In the genomic region with DNA sequence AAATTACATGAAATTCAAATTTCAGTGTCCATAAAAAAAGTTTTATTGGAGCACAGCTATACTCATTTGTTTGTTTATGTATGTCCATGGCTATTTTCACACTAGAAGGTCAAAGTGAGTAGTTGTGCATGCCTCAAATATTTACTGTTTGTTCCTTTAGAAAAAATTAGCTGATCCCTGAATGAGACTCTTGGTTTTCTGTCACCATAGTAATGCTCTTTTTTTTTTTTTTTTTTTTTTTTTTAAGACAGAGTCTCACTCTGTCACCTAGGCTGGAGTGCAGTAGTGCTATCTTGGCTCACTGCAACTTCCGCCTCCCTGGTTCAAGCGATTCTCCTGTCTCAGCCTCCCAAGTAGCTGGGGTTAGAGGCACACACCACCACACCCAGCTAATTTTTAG, we compare ENCODE assay signal across 8 cellular contexts. TPM values are rescaled to one million over a fixed set of nuclear protein-coding genes. Genes with fewer than 3 reads are reported as not detected.
A peak's percentile ranks its signal among the peaks of the same experiment; 100 is the strongest.
DNase-seq lines count a peak whose midpoint lies in the region; ATAC-seq and TF ChIP-seq lines count a peak whose summit lies in the region.
"Not testable (repeated sequence)": the region's sequence is repeated elsewhere in the genome, so short reads cannot be mapped to it uniquely, and the experiment has no call there.

No MANE protein-coding gene starts in this region.

- not testable (repeated sequence) for ATAC-seq in T-cell (replicated peaks in 1 of 4)

- not testable (repeated sequence) for H4K20me1 ChIP-seq in BLaER1 treated with 17β-estradiol and CSF1 and Interleukin-3, amounts not matched to agents 10 nM and 100 nM; GM23248 (ENCODE audit: insufficient read depth)
- H4K20me1 ChIP-seq in Loucy (ENCODE audit: insufficient read depth, low read length, poor library complexity, severe bottlenecking): peaks cover 40% of the 10 kb centered on the region

- not testable (repeated sequence) for H3K27me3 Mint-ChIP-seq in T-cell; activated T-helper 2 cell treated with anti-CD3 and anti-CD28 coated beads, Interferon-gamma antibody, Interleukin-2, Interleukin-4, amounts not matched to agents 10 μg/mL and 5 μg/mL and 100 μg/mL, durations not matched to agents 14 hours and 24 hours and 36 hours (ENCODE audit: low read depth); osteocyte (ENCODE audit: unreplicated experiment)

- H3F3A ChIP-seq in GM23248 (ENCODE audit: insufficient read depth); Loucy (ENCODE audit: low read depth): not testable (repeated sequence)

- H3K9me3 Mint-ChIP-seq in T-cell; activated T-helper 2 cell treated with anti-CD3 and anti-CD28 coated beads, Interferon-gamma antibody, Interleukin-2, Interleukin-4, amounts not matched to agents 10 μg/mL and 5 μg/mL and 100 μg/mL, durations not matched to agents 14 hours and 24 hours and 36 hours; osteocyte (ENCODE audit: unreplicated experiment): not testable (repeated sequence)

- peaks cover 19 to 35% (median 31%) of the 10 kb centered on the region in 10 experiments for H3K4me1 ChIP-seq in BLaER1 treated with 17β-estradiol and CSF1 and Interleukin-3, amounts not matched to agents 10 nM and 100 nM
- H3K4me1 ChIP-seq in GM23248 (ENCODE audit: insufficient read depth) (peaks cover 16% of the 10 kb centered on the region), Loucy (ENCODE audit: insufficient read depth, low read length, poor library complexity, severe bottlenecking) (peaks cover 51% of the 10 kb centered on the region)
- H3K4me1 ChIP-seq in endocrine pancreas (ENCODE audit: control insufficient read depth, insufficient read depth, low read length); iPS-20b (ENCODE audit: insufficient read depth, low read length): not testable (repeated sequence)

- H3K79me2 ChIP-seq in GM23248 (ENCODE audit: insufficient read depth) (peaks cover 55% of the 10 kb centered on the region), Loucy (ENCODE audit: insufficient read depth, low read length) (peaks cover 75% of the 10 kb centered on the region)

- H3K4me1 Mint-ChIP-seq in T-cell: peaks cover 19 to 26% (median 23%) of the 10 kb centered on the region in 3 donors
- H3K4me1 Mint-ChIP-seq in activated T-helper 2 cell treated with anti-CD3 and anti-CD28 coated beads, Interferon-gamma antibody, Interleukin-2, Interleukin-4, amounts not matched to agents 10 μg/mL and 5 μg/mL and 100 μg/mL, durations not matched to agents 14 hours and 24 hours and 36 hours (ENCODE audit: low read depth): peaks cover 46% of the 10 kb centered on the region
- peaks cover 12% of the 10 kb centered on the region for H3K4me1 Mint-ChIP-seq in osteocyte (ENCODE audit: unreplicated experiment)

- peak overlapping the region; percentile 85 to 95 (median 88); a peak in 21 of 22 replicates for H3K4me2 ChIP-seq in BLaER1 treated with 17β-estradiol and CSF1 and Interleukin-3, amounts not matched to agents 10 nM and 100 nM
- peak overlapping the region; percentile 93 for H3K4me2 ChIP-seq in GM23248 (ENCODE audit: unreplicated experiment)
- peak overlapping the region; percentile 95 for H3K4me2 ChIP-seq in Loucy (ENCODE audit: low read depth, low read length, poor library complexity, severe bottlenecking)

- POLR2A ChIA-PET in T-cell (lab: Charles Lee): interaction anchor here (0.6 to 0.9 kb wide), 2 partner anchors 60 to 1792 kb away, joined by 3 to 7 read pairs; partner anchors contain the start of gene WASHC3 (in 1 of the 2)

- DNase-seq in GM23248: peak; percentile 13
- not testable (repeated sequence) for DNase-seq in T-cell; activated T-helper 2 cell treated with anti-CD3 and anti-CD28 coated beads, Interferon-gamma antibody, Interleukin-2, Interleukin-4, amounts not matched to agents 10 μg/mL and 5 μg/mL and 100 μg/mL, durations not matched to agents 14 hours and 24 hours and 36 hours (ENCODE audit: low spot score); osteocyte (ENCODE audit: extremely low spot score, unreplicated experiment)

- H3K27ac Mint-ChIP-seq in T-cell: not testable (repeated sequence)
- H3K27ac Mint-ChIP-seq in activated T-helper 2 cell treated with anti-CD3 and anti-CD28 coated beads, Interferon-gamma antibody, Interleukin-2, Interleukin-4, amounts not matched to agents 10 μg/mL and 5 μg/mL and 100 μg/mL, durations not matched to agents 14 hours and 24 hours and 36 hours: peak overlapping the region; percentile 77
- H3K27ac Mint-ChIP-seq in osteocyte (ENCODE audit: unreplicated experiment): peak overlapping the region; percentile 16

- intact Hi-C loops in activated T-helper 2 cell treated with anti-CD3 and anti-CD28 coated beads, Interferon-gamma antibody, Interleukin-2, Interleukin-4, amounts not matched to agents 10 μg/mL and 5 μg/mL and 100 μg/mL, durations not matched to agents 14 hours and 24 hours and 36 hours (cut with micrococcal nuclease): loop anchor here (2.0 to 5.0 kb wide), 3 partner anchors 45 to 1721 kb away; partner anchors contain the start of gene NT5DC3

- not testable (repeated sequence) for H3K9me2 ChIP-seq in GM23248 (ENCODE audit: insufficient read depth); Loucy (replicated peaks; ENCODE audit: low read depth, low read length)

- peak overlapping the region in 6 of 11 experiments; percentile 80 to 93 (median 90); a peak in 6 of 22 replicates for H3K27ac ChIP-seq in BLaER1 treated with 17β-estradiol and CSF1 and Interleukin-3, amounts not matched to agents 10 nM and 100 nM
- H3K27ac ChIP-seq in GM23248: 0 out of 2 replicates have a peak overlapping the region, but pooled peaks have one; percentile 69
- H3K27ac ChIP-seq in iPS-20b (ENCODE audit: low read length): not testable (repeated sequence)

- not testable (repeated sequence) for TF ChIP-seq CTCF in Loucy (conservative IDR thresholded peaks at IDR 0.05; ENCODE audit: low read length); osteocyte (IDR thresholded peaks at IDR 0.05)

- H3K36me3 ChIP-seq in BLaER1 treated with 17β-estradiol and CSF1 and Interleukin-3, amounts not matched to agents 10 nM and 100 nM: peaks cover 28 to 62% (median 45%) of the 10 kb centered on the region in 11 experiments
- not testable (repeated sequence) for H3K36me3 ChIP-seq in GM23248 (ENCODE audit: low read depth); Loucy (ENCODE audit: insufficient read depth, low read length); endocrine pancreas (ENCODE audit: control insufficient read depth, insufficient read depth, low read length)
- H3K36me3 ChIP-seq in iPS-20b (ENCODE audit: insufficient read depth, low read depth, low read length): peaks cover 49% of the 10 kb centered on the region

- H3K4me3 Mint-ChIP-seq in T-cell: peak overlapping the region in 2 of 3 donors; percentile 87 to 93
- peak overlapping the region; percentile 89 for H3K4me3 Mint-ChIP-seq in activated T-helper 2 cell treated with anti-CD3 and anti-CD28 coated beads, Interferon-gamma antibody, Interleukin-2, Interleukin-4, amounts not matched to agents 10 μg/mL and 5 μg/mL and 100 μg/mL, durations not matched to agents 14 hours and 24 hours and 36 hours (ENCODE audit: low read depth)
- peak overlapping the region; percentile 79 for H3K4me3 Mint-ChIP-seq in osteocyte (ENCODE audit: unreplicated experiment)

- H3K27me3 ChIP-seq in BLaER1 treated with 17β-estradiol and CSF1 and Interleukin-3, amounts not matched to agents 10 nM and 100 nM; GM23248 (replicated peaks; ENCODE audit: insufficient read depth); Loucy (ENCODE audit: insufficient read depth, low read length, poor library complexity, severe bottlenecking); endocrine pancreas (ENCODE audit: control insufficient read depth, insufficient read depth, low read length); iPS-20b (ENCODE audit: insufficient read depth, low read length): not testable (repeated sequence)

- WGBS in GM23248 (ENCODE audit: low coverage in 1 of 2, low lambda C conversion rate in 2 of 2, missing lambda C conversion rate in 2 of 2), 2 experiments: 81 to 95% methylated on average over 2 of the region's 2 CpGs

- H3K4me3 ChIP-seq in BLaER1 treated with 17β-estradiol and CSF1 and Interleukin-3, amounts not matched to agents 10 nM and 100 nM: peak overlapping the region in 9 of 10 experiments; percentile 72 to 89 (median 79); a peak in 17 of 20 replicates
- H3K4me3 ChIP-seq in GM23248: peak overlapping the region; percentile 97
- H3K4me3 ChIP-seq in Loucy (ENCODE audit: low read length, poor library complexity, severe bottlenecking): peak overlapping the region; percentile 90
- peak overlapping the region; percentile 62 for H3K4me3 ChIP-seq in endocrine pancreas (ENCODE audit: control insufficient read depth, insufficient read depth, low read length)
- peak overlapping the region; percentile 95 for H3K4me3 ChIP-seq in iPS-20b (ENCODE audit: low read length)

- not testable (repeated sequence) for H3K36me3 Mint-ChIP-seq in T-cell; osteocyte (ENCODE audit: unreplicated experiment)
- H3K36me3 Mint-ChIP-seq in activated T-helper 2 cell treated with anti-CD3 and anti-CD28 coated beads, Interferon-gamma antibody, Interleukin-2, Interleukin-4, amounts not matched to agents 10 μg/mL and 5 μg/mL and 100 μg/mL, durations not matched to agents 14 hours and 24 hours and 36 hours (ENCODE audit: low read depth): peaks cover 38% of the 10 kb centered on the region

- peak overlapping the region; percentile 99 for H2AFZ ChIP-seq in GM23248
- not testable (repeated sequence) for H2AFZ ChIP-seq in Loucy (ENCODE audit: low read length)

- in situ Hi-C loops in GM23248 (cut with MboI): not testable (repeated sequence)

- CTCF ChIA-PET in T-cell (lab: Charles Lee): interaction anchor here (0.6 to 0.7 kb wide), 4 partner anchors 42 to 1440 kb away, joined by 3 to 6 read pairs (median 4); no protein-coding TSS in a partner anchor

- H3K9ac ChIP-seq in BLaER1 treated with 17β-estradiol and CSF1 and Interleukin-3, amounts not matched to agents 10 nM and 100 nM: peak overlapping the region in 10 of 11 experiments; percentile 81 to 93 (median 88); a peak in 17 of 22 replicates
- peak overlapping the region; percentile 96 for H3K9ac ChIP-seq in GM23248
- H3K9ac ChIP-seq in Loucy (ENCODE audit: low read depth, low read length, poor library complexity, severe bottlenecking): peak overlapping the region; percentile 99
- H3K9ac ChIP-seq in endocrine pancreas (ENCODE audit: control insufficient read depth, insufficient read depth, low read length): not testable (repeated sequence)
- H3K9ac ChIP-seq in iPS-20b (ENCODE audit: low read depth, low read length): peak overlapping the region; percentile 98; the same call in 1 of the 2 replicates

- not testable (repeated sequence) for H3K9me3 ChIP-seq in BLaER1 treated with 17β-estradiol and CSF1 and Interleukin-3, amounts not matched to agents 10 nM and 100 nM (replicated peaks in 1 of 11); GM23248 (ENCODE audit: low read depth); Loucy (ENCODE audit: insufficient read depth, low read depth, low read length); endocrine pancreas (ENCODE audit: control insufficient read depth, low read length); iPS-20b (ENCODE audit: insufficient read depth, low read depth, low read length)

RNA-seq across cellular contexts. Expression of gene PARPBP, which starts 1.3 kb away (rescaled TPM):
- total RNA-seq in GM23248 (2014; rRNA removed; shearing (Covaris generic)): 10.1 and 13.4 TPM in 2 replicates
- polyA plus RNA-seq in GM23248 (2016; fragmentation: Nextera tagmentation; extraction: Ambion mirVana): 9.5 and 10.3 TPM in 2 replicates
- total RNA-seq in T-cell: 1 to 10 TPM; 1.7 to 3.8 (median 1.8) TPM
- 27.0 and 27.4 TPM in 2 replicates for total RNA-seq in activated T-helper 2 cell treated with anti-CD3 and anti-CD28 coated beads, Interferon-gamma antibody, Interleukin-2, Interleukin-4, amounts not matched to agents 10 μg/mL and 5 μg/mL and 100 μg/mL, durations not matched to agents 14 hours and 24 hours and 36 hours
- total RNA-seq in osteocyte: 5.1 and 5.6 TPM in 2 replicates

RNA-seq across cellular contexts. Expression of gene NUP37, which starts 1.4 kb away (rescaled TPM):
- total RNA-seq in GM23248 (2014; rRNA removed; shearing (Covaris generic)): 39.4 and 53.9 TPM in 2 replicates
- polyA plus RNA-seq in GM23248 (2016; fragmentation: Nextera tagmentation; extraction: Ambion mirVana): 48.5 and 50.7 TPM in 2 replicates
- 10 to 100 TPM; 11.1 to 21.1 (median 18.6) TPM for total RNA-seq in T-cell
- 93.1 and 93.9 TPM in 2 replicates for total RNA-seq in activated T-helper 2 cell treated with anti-CD3 and anti-CD28 coated beads, Interferon-gamma antibody, Interleukin-2, Interleukin-4, amounts not matched to agents 10 μg/mL and 5 μg/mL and 100 μg/mL, durations not matched to agents 14 hours and 24 hours and 36 hours
- total RNA-seq in osteocyte: 24.6 and 25.4 TPM in 2 replicates

RNA-seq across cellular contexts. Expression of gene WASHC3, which starts 59.5 kb away (rescaled TPM):
- total RNA-seq in GM23248 (2014; rRNA removed; shearing (Covaris generic)): 98.3 and 103 TPM in 2 replicates
- 143 and 150 TPM in 2 replicates for polyA plus RNA-seq in GM23248 (2016; fragmentation: Nextera tagmentation; extraction: Ambion mirVana)
- total RNA-seq in T-cell (10 to 100 TPM; 37.5 to 46.7 (median 42.1) TPM), osteocyte (31.2 and 34.4 TPM in 2 replicates)
- 34.0 and 39.0 TPM in 2 replicates for total RNA-seq in activated T-helper 2 cell treated with anti-CD3 and anti-CD28 coated beads, Interferon-gamma antibody, Interleukin-2, Interleukin-4, amounts not matched to agents 10 μg/mL and 5 μg/mL and 100 μg/mL, durations not matched to agents 14 hours and 24 hours and 36 hours
